Comparison of ENCODE assay signal across 8 cellular contexts in genomic region chr17:78128616-78129384, GRCh38. TPM values are rescaled to one million over a fixed set of nuclear protein-coding genes. Genes with fewer than 3 reads are reported as not detected.
DNase-seq lines count a peak whose midpoint lies in the region; ATAC-seq and TF ChIP-seq lines count a peak whose summit lies in the region.

Gene TMC6 (minus strand): TSS chr17:78128755. CDS start chr17:78126832, 1,923 bp downstream.

- no peaks in the 10 kb centered on the region for H3K27me3 Mint-ChIP-seq in activated CD4-positive, alpha-beta T cell treated with anti-CD3 and anti-CD28 coated beads for 36 hours

- peaks cover 40% of the 10 kb centered on the region for H3K36me3 Mint-ChIP-seq in activated CD4-positive, alpha-beta T cell treated with anti-CD3 and anti-CD28 coated beads for 36 hours (ENCODE audit: low read depth)

- TF ChIP-seq CTCF in AG04450 (IDR thresholded peaks at IDR 0.05; ENCODE audit: low read depth, low read length) (no peak), lower leg skin (IDR thresholded peaks at IDR 0.05) (no peak)

- peak within 1 kb of the TSS; percentile 94 for H3K4me3 Mint-ChIP-seq in activated CD4-positive, alpha-beta T cell treated with anti-CD3 and anti-CD28 coated beads for 36 hours

- no peak within 1 kb of the TSS for H3K27ac ChIP-seq in AG04450 (ENCODE audit: low read depth, low read length)

- no peak for TF ChIP-seq POLR2A in lower leg skin (IDR thresholded peaks at IDR 0.05)

- CTCF ChIA-PET in AG04450 (lab: Charles Lee) = interaction anchor here (1.4 kb wide), 1 partner anchor 58 kb away, joined by 4 read pairs; the partner anchor contains the start of genes AFMID and TK1
- CTCF ChIA-PET in activated CD4-positive, alpha-beta T cell treated with anti-CD3 and anti-CD28 coated beads for 36 hours (lab: Charles Lee) = interaction anchor here (1.1 to 2.5 kb wide), 2 partner anchors 11 to 47 kb away, joined by 4 to 13 read pairs; no protein-coding TSS in a partner anchor

- peaks cover 35% of the 10 kb centered on the region for H3K27me3 ChIP-seq in AG04450 (ENCODE audit: control insufficient read depth, insufficient read depth, low read length)

- H3K27ac Mint-ChIP-seq in activated CD4-positive, alpha-beta T cell treated with anti-CD3 and anti-CD28 coated beads for 36 hours = peak within 1 kb of the TSS; percentile 96

- H3K4me3 ChIP-seq in AG04450 (ENCODE audit: low read depth, low read length) (peak within 1 kb of the TSS; percentile 56), lower leg skin (ENCODE audit: low read depth, poor library complexity, severe bottlenecking) (peak within 1 kb of the TSS; percentile 65)

- no peaks in the 10 kb centered on the region for H3K9me3 Mint-ChIP-seq in activated CD4-positive, alpha-beta T cell treated with anti-CD3 and anti-CD28 coated beads for 36 hours (ENCODE audit: low read depth)

- POLR2A ChIA-PET in AG04450 (lab: Yijun Ruan, JAX) = interaction anchor here (0.6 to 0.7 kb wide), 2 partner anchors 13 to 1630 kb away, joined by 3 to 6 read pairs; no protein-coding TSS in a partner anchor
- POLR2A ChIA-PET in activated CD4-positive, alpha-beta T cell treated with anti-CD3 and anti-CD28 coated beads for 36 hours (lab: Charles Lee) = interaction anchor here (1.2 to 1.4 kb wide), 2 partner anchors 7 to 42 kb away, joined by 3 read pairs; no protein-coding TSS in a partner anchor

- intact Hi-C loops in activated CD4-positive, alpha-beta T cell treated with anti-CD3 and anti-CD28 coated beads for 36 hours (cut with DNase I, micrococcal nuclease) = loop anchor here (1.0 to 10.0 kb wide), 6 partner anchors 12 to 674 kb away; partner anchors contain the start of genes AFMID (in 1 of the 2), SYNGR2 (in 1 of the 2), TK1 (in 1 of the 2) and TNRC6C (in 1 of the 2)
- intact Hi-C loops in lower leg skin (cut with DNase I; ENCODE audit: low total_unique reads) = no loop called here

- DNase-seq in AG04450 (ENCODE audit: low read depth, low spot score) (no peak), NCI-H2227 (lab: John Stamatoyannopoulos, UW; ENCODE audit: unreplicated experiment) (peak; percentile 72), dermis microvascular lymphatic vessel endothelial cell (ENCODE audit: low read depth in 2 of 2) (no peak), lower leg skin (ENCODE audit: low spot score in 2 of 2) (peak in 1 of 2 donors; percentile 89)
- peak; percentile 87 for DNase-seq in activated CD4-positive, alpha-beta T cell treated with anti-CD3 and anti-CD28 coated beads for 36 hours
- DNase-seq in stimulated activated CD8-positive, alpha-beta memory T cell treated with anti-CD3 and anti-CD28 coated beads, Interleukin-4, amount 100 ng/mL, for 48 hours = peak; percentile 73

- WGBS in lower leg skin, 2 donors = 3 to 12% methylated on average over 25 to 41 of the region's 47 CpGs

- peaks cover 4% of the 10 kb centered on the region; the same call in 1 of the 2 replicates for H3K9me3 ChIP-seq in AG04450 (ENCODE audit: control insufficient read depth, insufficient read depth, low read length)

- ATAC-seq in GM19025 (IDR thresholded peaks at IDR 0.05; ENCODE audit: low read depth, unreplicated experiment) (peak; percentile 16), GM19328 (IDR thresholded peaks at IDR 0.05; ENCODE audit: unreplicated experiment) (no peak)
- ATAC-seq in activated CD4-positive, alpha-beta T cell treated with anti-CD3 and anti-CD28 coated beads for 36 hours = peak; percentile 31

- peaks cover 52% of the 10 kb centered on the region for H3K4me1 Mint-ChIP-seq in activated CD4-positive, alpha-beta T cell treated with anti-CD3 and anti-CD28 coated beads for 36 hours

RNA-seq across cellular contexts. Expression of gene TMC6, which starts in this region (rescaled TPM):
- polyA plus RNA-seq in AG04450 (2011; rRNA removed) = 0.51 and 0.53 TPM in 2 replicates
- 0.41 and 2.1 TPM in 2 replicates for polyA minus RNA-seq in AG04450 (2011; rRNA and poly(A)+ RNA removed)
- total RNA-seq in activated CD4-positive, alpha-beta T cell treated with anti-CD3 and anti-CD28 coated beads for 36 hours = 100 to 1,000 TPM; 138 to 145 TPM
- total RNA-seq in dermis microvascular lymphatic vessel endothelial cell (23.1 and 35.7 TPM in 2 replicates), lower leg skin (10 to 100 TPM; 31.6 to 44.8 (median 39.0) TPM)

Comparison
In these comparisons a context has a peak if more than half of its experiments do, and no peak if none do; other contexts are left out.
1. DNase-seq: peak in NCI-H2227 (single experiment), activated CD4-positive, alpha-beta T cell treated with anti-CD3 and anti-CD28 coated beads for 36 hours (single experiment) and stimulated activated CD8-positive, alpha-beta memory T cell treated with anti-CD3 and anti-CD28 coated beads, Interleukin-4, amount 100 ng/mL, for 48 hours (single experiment); none in AG04450 (single experiment) and dermis microvascular lymphatic vessel endothelial cell (0 of 2).